In genomic region chr3:43629254-43629653, GRCh38 we compare ENCODE assay signal across 15 cellular contexts. TPM values are rescaled to one million over a fixed set of nuclear protein-coding genes. Genes with fewer than 3 reads are reported as not detected.
DNase-seq lines count a peak whose midpoint lies in the region; ATAC-seq, FAIRE-seq and TF ChIP-seq lines count a peak whose summit lies in the region.
"Had no signal": no experiment of that assay in that cellular context is flagged by ENCODE, and none has a peak within 500 bp of the region (broad histone marks: within the 10 kb centered on the region; RNA-seq: fewer than 3 reads in every experiment).

No MANE protein-coding gene starts in this region.

- no TSS peak for BruUV-seq in HepG2 (replicated peaks; lab: Mats Ljungman, UMichigan)

- TF ChIP-seq EP300 in A549 (IDR thresholded peaks at IDR 0.05) = no peak
- no peak for TF ChIP-seq EP300 in HepG2 (IDR thresholded peaks at IDR 0.05; ENCODE audit: low read depth in 2 of 2, low read length in 2 of 2)
- no peak for TF ChIP-seq EP300 in HepG2 (CRISPR knock-in tag; IDR thresholded peaks at IDR 0.05; ENCODE audit: borderline replicate concordance)

- H3K4me1 ChIP-seq in A549 = peaks cover 40% of the 10 kb centered on the region
- H3K4me1 ChIP-seq in HepG2 (ENCODE audit: insufficient read depth, low read length) = peaks cover 12% of the 10 kb centered on the region
- H3K4me1 ChIP-seq: parathyroid adenoma had no signal

- H3K4me2 ChIP-seq in A549 = peak overlapping the region; percentile 73
- no peak overlapping the region for H3K4me2 ChIP-seq in HepG2 (ENCODE audit: low read depth, low read length)

- intact Hi-C loops in HepG2 (cut with micrococcal nuclease; ENCODE audit: unreplicated experiment) = no loop called here

- POLR2A ChIA-PET in A549 (lab: Yijun Ruan, JAX) (no interaction called here), HepG2 (lab: Yijun Ruan, JAX) (no interaction called here)

- DNase-seq in A549 (ENCODE audit: low read depth in 1 of 2, low spot score in 1 of 2) (peak; percentile 36 to 51), choroid plexus epithelial cell (ENCODE audit: low read depth) (peak; percentile 2), SK-N-DZ (ENCODE audit: low spot score) (no peak), hippocampal formation (lab: John Stamatoyannopoulos, UW) (no peak), HepG2 (ENCODE audit: low spot score) (no peak)
- DNase-seq in stimulated activated CD4-positive, alpha-beta T cell treated with anti-CD3 and anti-CD28 coated beads, Interleukin-2, amount 100 ng/mL, for 24 hours = no peak
- DNase-seq: cerebellar nuclear complex, DMS153, NCI-H1092, NCI-H2227 treated with DMSO at 0.1 percent for 48 hours had no signal

- in situ Hi-C loops in HepG2 (cut with HindIII; ENCODE audit: extremely low pct_ligation_motif_present, low pct_unique_long_range_greater_than_20kb) = no loop called here

- no peaks in the 10 kb centered on the region; the same call in 2 of the 3 replicates for H3K9me3 ChIP-seq in A549
- no peaks in the 10 kb centered on the region for H3K9me3 ChIP-seq in HepG2 (ENCODE audit: low read length)

- no peaks in the 10 kb centered on the region for H3K36me3 ChIP-seq in HepG2 (replicated peaks in 1 of 2; ENCODE audit: control insufficient read depth in 1 of 2, insufficient read depth in 2 of 2, low read length in 2 of 2)

- H3K27ac ChIP-seq in A549 (peak overlapping the region; percentile 69 to 78), HepG2 (ENCODE audit: extremely low read length, insufficient read depth, low read length) (no peak overlapping the region)
- H3K27ac ChIP-seq: parathyroid adenoma had no signal

- H3K27me3 ChIP-seq in HepG2 (ENCODE audit: control insufficient read depth in 1 of 2, insufficient read depth in 2 of 2, low read length in 2 of 2) = no peaks in the 10 kb centered on the region

- H3K9ac ChIP-seq in HepG2 (ENCODE audit: insufficient read depth, low read depth, low read length) = no peak overlapping the region
- H3K9ac ChIP-seq: parathyroid adenoma had no signal

- peak; percentile 76 to 84; a peak in 5 of 6 replicates for ATAC-seq in A549
- ATAC-seq in GM18511 (IDR thresholded peaks at IDR 0.05; ENCODE audit: unreplicated experiment) = peak; percentile 79
- ATAC-seq in HG03354 (IDR thresholded peaks at IDR 0.05; ENCODE audit: poor library complexity, severe bottlenecking, unreplicated experiment) = peak; percentile 51
- ATAC-seq in HepG2 = no peak
- ATAC-seq: left lobe of liver, SK-N-SH treated with all-trans-retinoic acid at 6 μM for 48 hours had no signal

- H4K20me1 ChIP-seq in HepG2 (ENCODE audit: insufficient read depth, low read length) = no peaks in the 10 kb centered on the region

- FAIRE-seq in A549 (lab: Jason Lieb, UNC) = no peak
- no peak for FAIRE-seq in HepG2 (lab: Jason Lieb, UNC)

- TF ChIP-seq CTCF in A549 (IDR thresholded peaks at IDR 0.05) (no peak), choroid plexus epithelial cell (conservative IDR thresholded peaks at IDR 0.05; ENCODE audit: low read depth, low read length) (no peak), HepG2 (CRISPR knock-in tag; IDR thresholded peaks at IDR 0.05) (no peak)

- no peaks in the 10 kb centered on the region for H3K79me2 ChIP-seq in HepG2 (ENCODE audit: insufficient read depth, low read length)
- H3K79me2 ChIP-seq: parathyroid adenoma had no signal

- no peak for TF ChIP-seq POLR2A in A549 (IDR thresholded peaks at IDR 0.05; ENCODE audit: low read length)
- no peak for TF ChIP-seq POLR2A in HepG2 (IDR thresholded peaks at IDR 0.05; ENCODE audit: insufficient read depth in 1 of 2, low read depth in 2 of 2, low read length in 2 of 2)

- CTCF ChIA-PET in A549 (lab: Yijun Ruan, JAX) (no interaction called here), HepG2 (lab: Yijun Ruan, JAX; ENCODE audit: low intra/inter-chr PET ratio, low total read pairs) (no interaction called here)

- H2AFZ ChIP-seq in HepG2 (ENCODE audit: low read length) = no peak overlapping the region
- H2AFZ ChIP-seq: parathyroid adenoma had no signal

- no peak overlapping the region for H3K4me3 ChIP-seq in A549
- no peak overlapping the region for H3K4me3 ChIP-seq in choroid plexus epithelial cell (ENCODE audit: low read depth, low read length)
- no peak overlapping the region for H3K4me3 ChIP-seq in HepG2 (replicated peaks in 1 of 3; ENCODE audit: insufficient read depth in 1 of 3, low read depth in 2 of 3, low read length in 3 of 3)

- TF ChIP-seq RAD21 in A549 (conservative IDR thresholded peaks at IDR 0.05 in 1 of 2, IDR thresholded peaks at IDR 0.05 in 1 of 2) (no peak), HepG2 (CRISPR knock-in tag; IDR thresholded peaks at IDR 0.05) (no peak)

TF ChIP-seq in A549, 52 proteins besides CTCF, POLR2A, EP300 and RAD21 (continues in another document):
- TF ChIP-seq FOSL2 (IDR thresholded peaks at IDR 0.05) (peak; percentile 47; the same call in 1 of the 2 replicates), FOSL2 (CRISPR knock-in tag; IDR thresholded peaks at IDR 0.05) (peak; percentile 68), ZFP36 (IDR thresholded peaks at IDR 0.05; ENCODE audit: borderline replicate concordance, partially characterized antibody) (no peak), CHD4 (IDR thresholded peaks at IDR 0.05; ENCODE audit: borderline replicate concordance) (no peak), MAFK (IDR thresholded peaks at IDR 0.05; ENCODE audit: partially characterized antibody) (no peak), HOXA7 (CRISPR knock-in tag; IDR thresholded peaks at IDR 0.05) (no peak), MAZ (IDR thresholded peaks at IDR 0.05; ENCODE audit: borderline replicate concordance, low read depth, low read length) (no peak)
- TF ChIP-seq, protein P1, sequence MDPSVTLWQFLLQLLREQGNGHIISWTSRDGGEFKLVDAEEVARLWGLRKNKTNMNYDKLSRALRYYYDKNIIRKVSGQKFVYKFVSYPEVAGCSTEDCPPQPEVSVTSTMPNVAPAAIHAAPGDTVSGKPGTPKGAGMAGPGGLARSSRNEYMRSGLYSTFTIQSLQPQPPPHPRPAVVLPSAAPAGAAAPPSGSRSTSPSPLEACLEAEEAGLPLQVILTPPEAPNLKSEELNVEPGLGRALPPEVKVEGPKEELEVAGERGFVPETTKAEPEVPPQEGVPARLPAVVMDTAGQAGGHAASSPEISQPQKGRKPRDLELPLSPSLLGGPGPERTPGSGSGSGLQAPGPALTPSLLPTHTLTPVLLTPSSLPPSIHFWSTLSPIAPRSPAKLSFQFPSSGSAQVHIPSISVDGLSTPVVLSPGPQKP (IDR thresholded peaks at IDR 0.05; ENCODE audit: low read depth, low read length) = no peak

TF ChIP-seq in HepG2, 621 proteins besides CTCF, POLR2A, EP300 and RAD21 (continues in another document):
- no peak for TF ChIP-seq ZNF616 (CRISPR knock-in tag; IDR thresholded peaks at IDR 0.05; ENCODE audit: low read depth)
- TF ChIP-seq, protein P2, sequence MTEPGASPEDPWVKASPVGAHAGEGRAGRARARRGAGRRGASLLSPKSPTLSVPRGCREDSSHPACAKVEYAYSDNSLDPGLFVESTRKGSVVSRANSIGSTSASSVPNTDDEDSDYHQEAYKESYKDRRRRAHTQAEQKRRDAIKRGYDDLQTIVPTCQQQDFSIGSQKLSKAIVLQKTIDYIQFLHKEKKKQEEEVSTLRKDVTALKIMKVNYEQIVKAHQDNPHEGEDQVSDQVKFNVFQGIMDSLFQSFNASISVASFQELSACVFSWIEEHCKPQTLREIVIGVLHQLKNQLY (CRISPR knock-in tag; IDR thresholded peaks at IDR 0.05) = no peak
- no peak for TF ChIP-seq ZNF251 (CRISPR knock-in tag; IDR thresholded peaks at IDR 0.05)
- TF ChIP-seq ZNF552 (CRISPR knock-in tag; IDR thresholded peaks at IDR 0.05; ENCODE audit: borderline replicate concordance) = no peak
- no peak for TF ChIP-seq ZNF891 (CRISPR knock-in tag; IDR thresholded peaks at IDR 0.05)

RNA-seq across cellular contexts. Expression of gene ANO10, which starts 7.4 kb away (rescaled TPM):
- polyA plus RNA-seq in A549 (2011; rRNA removed) (19.9 and 22.8 TPM in 2 replicates), A549 (2017; fragmentation: RNase III; extraction: RNeasy Plus Mini Kit Qiagen cat#74134 plus additional on column Dnase treatment) (19.9 to 20.8 TPM (median 20.0 TPM) in 3 replicates), HepG2 (2011; rRNA removed) (9.9 and 10.4 TPM in 2 replicates)
- 6.2 and 8.2 TPM in 2 replicates for polyA plus RNA-seq in A549 (2012; cell fraction: cytosol; rRNA removed)
- 14.5 and 15.2 TPM in 2 replicates for polyA plus RNA-seq in A549 (2012; cell fraction: nucleus; rRNA removed)
- polyA minus RNA-seq in A549 (2011; rRNA and poly(A)+ RNA removed) = 21.6 and 22.9 TPM in 2 replicates
- 8.0 and 8.8 TPM in 2 replicates for polyA plus RNA-seq in SK-N-DZ (2014; cell fraction: cytosol; rRNA removed)
- polyA plus RNA-seq in SK-N-DZ (2014; cell fraction: nucleus; rRNA removed) = 5.6 and 8.8 TPM in 2 replicates
- 7.6 and 13.1 TPM in 2 replicates for total RNA-seq in HepG2 (2016; rRNA removed; fragmentation: Illumina TruSeq; extraction: Trizol)
- total RNA-seq in HepG2 (2016; cell fraction: cytosol; rRNA removed; fragmentation: Illumina TruSeq; extraction: Trizol; ENCODE audit: low read depth) = 6.1 and 7.0 TPM in 2 replicates
- 6.9 and 11.9 TPM in 2 replicates for total RNA-seq in HepG2 (2016; cell fraction: insoluble cytoplasmic fraction; rRNA removed; fragmentation: Illumina TruSeq; extraction: Trizol)
- total RNA-seq in HepG2 (2016; cell fraction: membrane; rRNA removed; fragmentation: Illumina TruSeq; extraction: Trizol) = 4.6 and 6.2 TPM in 2 replicates
- 15.9 and 17.5 TPM in 2 replicates for total RNA-seq in HepG2 (2016; cell fraction: nucleus; rRNA removed; fragmentation: Illumina TruSeq; extraction: Trizol)
- 8.4 and 11.7 TPM in 2 replicates for polyA plus RNA-seq in HepG2 (2011; cell fraction: cytosol; rRNA removed)
- polyA plus RNA-seq in HepG2 (2011; cell fraction: nucleus; rRNA removed) = 4.4 and 7.0 TPM in 2 replicates
- 9.7 and 11.0 TPM in 2 replicates for polyA plus RNA-seq in HepG2 (2012)
- 2.3 and 2.4 TPM in 2 replicates for polyA plus RNA-seq in HepG2 (2016; cell fraction: cytosol; fragmentation: Illumina TruSeq; extraction: Trizol; ENCODE audit: low read depth)
- polyA plus RNA-seq in HepG2 (2016; cell fraction: insoluble cytoplasmic fraction; fragmentation: Illumina TruSeq; extraction: Trizol; ENCODE audit: low read depth) = 10.0 and 11.5 TPM in 2 replicates
- polyA plus RNA-seq in HepG2 (2016; cell fraction: membrane; fragmentation: Illumina TruSeq; extraction: Trizol; ENCODE audit: low read depth) = 4.2 and 5.1 TPM in 2 replicates
- 18.3 and 20.2 TPM in 2 replicates for polyA plus RNA-seq in HepG2 (2016; cell fraction: nucleus; fragmentation: Illumina TruSeq; extraction: Trizol; ENCODE audit: insufficient read depth, low read depth)
- 24.7 and 25.0 TPM in 2 replicates for polyA minus RNA-seq in HepG2 (2011; rRNA and poly(A)+ RNA removed; ENCODE audit: low replicate concordance)
- polyA minus RNA-seq in HepG2 (2011; cell fraction: cytosol; rRNA and poly(A)+ RNA removed) = 9.2 and 10.2 TPM in 2 replicates
- polyA minus RNA-seq in HepG2 (2011; cell fraction: nucleus; rRNA and poly(A)+ RNA removed) = 22.0 and 23.4 TPM in 2 replicates

Comparison
In these comparisons a context has a peak if more than half of its experiments do, and no peak if none do; other contexts are left out.
1. DNase-seq: peak in A549 (2 of 2) and choroid plexus epithelial cell (single experiment); none in stimulated activated CD4-positive, alpha-beta T cell treated with anti-CD3 and anti-CD28 coated beads, Interleukin-2, amount 100 ng/mL, for 24 hours (0 of 2), SK-N-DZ (single experiment), hippocampal formation (0 of 2) and HepG2 (single experiment).
2. Of the 38 proteins assayed by ChIP-seq in both HepG2 and A549: peak only in HepG2: none; only in A549: FOSL2 and JUNB; in both: none; in neither: 35; mixed calls (peak in some experiments, not most) for 1.